8 cellular contexts compared by ENCODE assay signal in genomic region chr9:14314424-14314928, GRCh38. TPM values are rescaled to one million over a fixed set of nuclear protein-coding genes. Genes with fewer than 3 reads are reported as not detected.
DNase-seq lines count a peak whose midpoint lies in the region; ATAC-seq and TF ChIP-seq lines count a peak whose summit lies in the region.

No MANE protein-coding gene starts in this region.

- H3K36me3 Mint-ChIP-seq in stimulated activated naive B cell treated with anti-CD40 and anti-IgM and Interleukin-4, amounts not matched to agents 10 μg/mL and 1 μg/mL and 100 μg/mL, for 72 hours = peaks cover 0 to 9% of the 10 kb centered on the region in 2 donors

- ATAC-seq in HG03432 (IDR thresholded peaks at IDR 0.05; ENCODE audit: unreplicated experiment) = peak; percentile 4
- no peak for ATAC-seq in stimulated activated naive B cell treated with anti-CD40 and anti-IgM and Interleukin-4, amounts not matched to agents 10 μg/mL and 1 μg/mL and 100 μg/mL, for 72 hours (replicated peaks)
- ATAC-seq in GM21390 (IDR thresholded peaks at IDR 0.05; ENCODE audit: unreplicated experiment) = no peak

- peak; percentile 20 for DNase-seq in EH (ENCODE audit: low read depth)
- DNase-seq in RPMI7951 (ENCODE audit: low read depth) = peak; percentile 82
- peak; percentile 92 for DNase-seq in coronary artery (ENCODE audit: low spot score)
- peak; percentile 87 for DNase-seq in left kidney (ENCODE audit: low read depth, low spot score)
- no peak for DNase-seq in stimulated activated naive B cell treated with anti-CD40 and anti-IgM and Interleukin-4, amounts not matched to agents 10 μg/mL and 1 μg/mL and 100 μg/mL, for 72 hours
- DNase-seq in RPMI8226 = no peak

- H3K27ac Mint-ChIP-seq in stimulated activated naive B cell treated with anti-CD40 and anti-IgM and Interleukin-4, amounts not matched to agents 10 μg/mL and 1 μg/mL and 100 μg/mL, for 72 hours = peak overlapping the region; percentile 88

- peaks cover 4% of the 10 kb centered on the region in 2 donors for H3K9me3 Mint-ChIP-seq in stimulated activated naive B cell treated with anti-CD40 and anti-IgM and Interleukin-4, amounts not matched to agents 10 μg/mL and 1 μg/mL and 100 μg/mL, for 72 hours

- H3K4me3 ChIP-seq in coronary artery = peak overlapping the region; percentile 95

- peak overlapping the region; percentile 96 to 100 for H3K27ac ChIP-seq in coronary artery

- H3K27me3 Mint-ChIP-seq in stimulated activated naive B cell treated with anti-CD40 and anti-IgM and Interleukin-4, amounts not matched to agents 10 μg/mL and 1 μg/mL and 100 μg/mL, for 72 hours = peaks cover 51 to 56% of the 10 kb centered on the region in 2 donors

- peak overlapping the region; percentile 71 to 78 for H3K4me3 Mint-ChIP-seq in stimulated activated naive B cell treated with anti-CD40 and anti-IgM and Interleukin-4, amounts not matched to agents 10 μg/mL and 1 μg/mL and 100 μg/mL, for 72 hours

- H3K4me1 Mint-ChIP-seq in stimulated activated naive B cell treated with anti-CD40 and anti-IgM and Interleukin-4, amounts not matched to agents 10 μg/mL and 1 μg/mL and 100 μg/mL, for 72 hours = peaks cover 13 to 26% of the 10 kb centered on the region in 2 donors

- TF ChIP-seq CTCF in coronary artery (IDR thresholded peaks at IDR 0.05) = no peak

RNA-seq across cellular contexts. Expression of gene NFIB, which starts 0.5 kb away (rescaled TPM):
- 6.4 and 9.1 TPM in 2 replicates for total RNA-seq in RPMI7951 (2014; rRNA removed; shearing (Covaris generic))

Comparison
In these comparisons a context has a peak if more than half of its experiments do, and no peak if none do; other contexts are left out.
1. DNase-seq: peak in EH (single experiment), RPMI7951 (single experiment), coronary artery (single experiment) and left kidney (single experiment); none in stimulated activated naive B cell treated with anti-CD40 and anti-IgM and Interleukin-4, amounts not matched to agents 10 μg/mL and 1 μg/mL and 100 μg/mL, for 72 hours (single experiment) and RPMI8226 (single experiment).